In the genomic region with DNA sequence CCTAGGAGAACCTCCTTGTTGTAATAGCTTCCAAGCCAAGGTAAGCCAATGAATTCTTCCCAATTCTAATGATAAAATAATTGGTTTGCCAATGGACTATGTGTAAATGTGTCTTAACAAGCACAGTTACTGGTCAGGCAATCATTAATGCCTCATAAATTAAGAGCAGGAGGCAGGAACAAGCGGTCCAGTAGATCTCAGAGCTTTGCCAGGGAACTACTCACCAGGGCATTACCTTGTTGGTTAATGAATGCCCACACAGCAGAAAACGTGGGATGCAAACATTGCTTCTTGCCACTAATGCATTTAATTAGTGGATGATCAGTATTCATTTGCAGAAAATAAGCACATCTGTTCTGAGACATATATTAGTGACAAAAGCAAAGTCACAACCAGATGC, we compare ENCODE assay signal across 28 cellular contexts.
"Had no signal": no experiment of that assay in that cellular context is flagged by ENCODE, and none has a peak within 500 bp of the region (broad histone marks: within the 10 kb centered on the region; RNA-seq: fewer than 3 reads in every experiment).

No MANE protein-coding gene starts in this region.

- ATAC-seq: activated CD4-positive, alpha-beta T cell treated with anti-CD3 and anti-CD28 coated beads for 36 hours; activated T-cell treated with anti-CD3 and anti-CD28 coated beads, Interleukin-2, amount 50 U/mL, for 72 hours; foreskin keratinocyte; gastrocnemius medialis; heart left ventricle; T-helper 17 cell had no signal

- FAIRE-seq: astrocyte, bronchial epithelial cell, colon had no signal

- DNase-seq: activated CD4-positive, alpha-beta memory T cell treated with anti-CD3 and anti-CD28 coated beads, Interleukin-2, amount 10 ng/mL, durations not matched to agents 7 days and 5 days; activated CD4-positive, alpha-beta T cell treated with anti-CD3 and anti-CD28 coated beads for 36 hours; activated CD4-positive, alpha-beta T cell treated with anti-CD3 and anti-CD28 coated beads, Interleukin-2, amount 10 ng/mL, durations not matched to agents 24 days and 14 days; activated CD4-positive, CD25-positive, alpha-beta regulatory T cell; activated CD4-positive, CD25-positive, alpha-beta regulatory T cell treated with anti-CD3 and anti-CD28 coated beads, Interleukin-2, amount 50 U/mL, for 72 hours; activated CD8-positive, alpha-beta memory T cell treated with anti-CD3 and anti-CD28 coated beads, Interleukin-2, amount 50 U/mL, for 48 hours; activated gamma-delta T cell; activated naive CD4-positive, alpha-beta T cell; activated naive CD4-positive, alpha-beta T cell treated with anti-CD3 and anti-CD28 coated beads, Interleukin-2, amount 50 U/mL, for 16 hours; activated T-cell treated with anti-CD3 and anti-CD28 coated beads for 4 hours; activated T-cell treated with anti-CD3 and anti-CD28 coated beads, Interleukin-2, amount 50 U/mL, for 24 hours; activated T-cell treated with anti-CD3 and anti-CD28 coated beads, Interleukin-2, amount 50 U/mL, for 72 hours; amniotic stem cell; anterior cingulate cortex; brain microvascular endothelial cell; effector memory CD4-positive, alpha-beta T cell; endodermal cell; erythroblast; foreskin keratinocyte; gastrocnemius medialis; glutamatergic neuron; heart left ventricle; T-helper 1 cell; T-helper 17 cell; T1000 had no signal
